In genomic region chr9:20335668-20336332, GRCh38 we compare ENCODE assay signal across 17 cellular contexts.
"Had no signal": no experiment of that assay in that cellular context is flagged by ENCODE, and none has a peak within 500 bp of the region (broad histone marks: within the 10 kb centered on the region; RNA-seq: fewer than 3 reads in every experiment).

No MANE protein-coding gene starts in this region.

- ATAC-seq: body of pancreas; left lobe of liver; naive thymus-derived CD8-positive, alpha-beta T cell had no signal

- H3K9me3 Mint-ChIP-seq: activated T-helper 2 cell treated with anti-CD3 and anti-CD28 coated beads, Interferon-gamma antibody, Interleukin-2, Interleukin-4, amounts not matched to agents 10 μg/mL and 5 μg/mL and 100 μg/mL, durations not matched to agents 14 hours and 24 hours and 36 hours; dendritic cell treated with granulocyte-macrophage colony-stimulating factor and Interleukin-4, amounts not matched to agents 40 ng/mL and 50 ng/mL, for 4 days; stimulated activated naive CD8-positive, alpha-beta T cell treated with anti-CD3 and anti-CD28 coated beads, Interleukin-15, Interleukin-2, amounts not matched to agents 100 ng/mL and 50 ng/mL, for 24 hours had no signal

- DNase-seq: activated CD4-positive, alpha-beta T cell treated with anti-CD3 and anti-CD28 coated beads for 1 hour; activated naive CD4-positive, alpha-beta T cell; activated T-cell treated with anti-CD3 and anti-CD28 coated beads for 4 hours; anterior cingulate cortex; body of pancreas; effector CD4-positive, alpha-beta T cell; erythroblast; foreskin fibroblast; naive thymus-derived CD8-positive, alpha-beta T cell; stimulated activated CD4-positive, alpha-beta T cell treated with anti-CD3 and anti-CD28 coated beads, Interleukin-2, amount 100 ng/mL, for 48 hours; tibial artery had no signal

- H3K27ac Mint-ChIP-seq: activated T-helper 2 cell treated with anti-CD3 and anti-CD28 coated beads, Interferon-gamma antibody, Interleukin-2, Interleukin-4, amounts not matched to agents 10 μg/mL and 5 μg/mL and 100 μg/mL, durations not matched to agents 14 hours and 24 hours and 36 hours; dendritic cell treated with granulocyte-macrophage colony-stimulating factor and Interleukin-4, amounts not matched to agents 40 ng/mL and 50 ng/mL, for 4 days; progenitor cell of endocrine pancreas; stimulated activated naive CD8-positive, alpha-beta T cell treated with anti-CD3 and anti-CD28 coated beads, Interleukin-15, Interleukin-2, amounts not matched to agents 100 ng/mL and 50 ng/mL, for 24 hours had no signal

- H3K27me3 Mint-ChIP-seq: progenitor cell of endocrine pancreas had no signal

- FAIRE-seq: TTC549 had no signal

- H3K36me3 Mint-ChIP-seq: naive thymus-derived CD8-positive, alpha-beta T cell had no signal

- H3K4me3 Mint-ChIP-seq: dendritic cell treated with granulocyte-macrophage colony-stimulating factor and Interleukin-4, amounts not matched to agents 40 ng/mL and 50 ng/mL, for 4 days; stimulated activated naive CD8-positive, alpha-beta T cell treated with anti-CD3 and anti-CD28 coated beads, Interleukin-15, Interleukin-2, amounts not matched to agents 100 ng/mL and 50 ng/mL, for 24 hours had no signal
